Comparison of ENCODE assay signal across 22 cellular contexts in the genomic region with DNA sequence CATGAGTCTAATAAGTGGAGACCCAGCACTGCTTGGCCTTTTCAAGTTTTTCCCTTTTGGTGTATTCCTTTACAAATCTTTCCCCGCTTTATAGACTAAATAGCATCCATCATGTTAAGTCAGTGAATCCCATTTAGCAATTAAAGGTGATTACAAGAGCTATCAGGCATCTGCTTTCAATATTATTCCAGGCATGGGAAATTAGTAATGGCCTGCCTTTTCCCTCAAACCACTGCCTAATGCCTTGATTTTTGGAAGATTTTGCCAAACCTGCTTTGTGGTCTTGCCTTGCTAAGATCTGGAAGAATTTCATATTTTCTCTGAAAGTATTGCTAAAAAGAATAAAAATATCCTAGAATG.
DNase-seq lines count a peak whose midpoint lies in the region; ATAC-seq, FAIRE-seq and TF ChIP-seq lines count a peak whose summit lies in the region.
"Had no signal": no experiment of that assay in that cellular context is flagged by ENCODE, and none has a peak within 500 bp of the region (broad histone marks: within the 10 kb centered on the region; RNA-seq: fewer than 3 reads in every experiment).

No MANE protein-coding gene starts in this region.

- no peak overlapping the region for H2AK5ac ChIP-seq in IMR-90 (ENCODE audit: low read depth, low read length)

- H3K4me2 ChIP-seq in IMR-90 (ENCODE audit: low read depth, low read length) (no peak overlapping the region), astrocyte (ENCODE audit: low read length) (peak overlapping the region; percentile 24), mammary epithelial cell (ENCODE audit: insufficient read depth, low read depth, low read length) (no peak overlapping the region)

- H3K27me3 Mint-ChIP-seq in astrocyte (ENCODE audit: low read depth, unreplicated experiment) = no peaks in the 10 kb centered on the region
- H3K27me3 Mint-ChIP-seq in mesothelial cell of epicardium (ENCODE audit: low read depth) = no peaks in the 10 kb centered on the region
- H3K27me3 Mint-ChIP-seq: activated CD4-positive, alpha-beta T cell treated with anti-CD3 and anti-CD28 coated beads for 36 hours; activated naive CD4-positive, alpha-beta T cell treated with anti-CD3 and anti-CD28 coated beads, Interleukin-2, amount 10 ng/mL, durations not matched to agents 7 days and 5 days had no signal

- H3K36me3 ChIP-seq in A673 (ENCODE audit: insufficient read depth, low read length, poor library complexity, severe bottlenecking) (peaks cover 5% of the 10 kb centered on the region), IMR-90 (ENCODE audit: control insufficient read depth, insufficient read depth, low read length) (0 out of 2 replicates have a peak, but pooled peaks cover 3% of the 10 kb centered on the region), astrocyte (ENCODE audit: insufficient read depth, low read length) (no peaks in the 10 kb centered on the region), adrenal gland (replicated peaks in 1 of 2) (no peaks in the 10 kb centered on the region), mammary epithelial cell (ENCODE audit: insufficient read depth, low read length) (no peaks in the 10 kb centered on the region)
- H3K36me3 ChIP-seq: ascending aorta, gastrocnemius medialis had no signal

- no peak for FAIRE-seq in astrocyte (lab: Jason Lieb, UNC)

- H2BK20ac ChIP-seq in IMR-90 (ENCODE audit: low read depth, low read length) = no peak overlapping the region

- H3K9me3 ChIP-seq in A673 (ENCODE audit: low read depth, low read length, poor library complexity, severe bottlenecking) = peaks cover 6% of the 10 kb centered on the region
- no peaks in the 10 kb centered on the region for H3K9me3 ChIP-seq in IMR-90 (ENCODE audit: control insufficient read depth, insufficient read depth, low read length)
- no peaks in the 10 kb centered on the region for H3K9me3 ChIP-seq in astrocyte (ENCODE audit: insufficient read depth, low read depth, low read length)
- H3K9me3 ChIP-seq in adrenal gland (replicated peaks in 1 of 3) = no peaks in the 10 kb centered on the region
- no peaks in the 10 kb centered on the region for H3K9me3 ChIP-seq in mammary epithelial cell (replicated peaks; ENCODE audit: insufficient read depth, low read length)
- H3K9me3 ChIP-seq: ascending aorta, gastrocnemius medialis, lower lobe of right lung, upper lobe of left lung had no signal

- H4K91ac ChIP-seq in IMR-90 (ENCODE audit: insufficient read depth, low read depth, low read length) = no peak overlapping the region

- TF ChIP-seq CTCF in A673 (conservative IDR thresholded peaks at IDR 0.05; ENCODE audit: low read depth, low read length) = no peak
- no peak for TF ChIP-seq CTCF in IMR-90 (conservative IDR thresholded peaks at IDR 0.05; ENCODE audit: low read depth, low read length)
- TF ChIP-seq CTCF in astrocyte (IDR thresholded peaks at IDR 0.05; ENCODE audit: insufficient read depth, low read depth, low read length) = no peak
- no peak for TF ChIP-seq CTCF in mesothelial cell of epicardium (IDR thresholded peaks at IDR 0.05; ENCODE audit: unreplicated experiment)
- TF ChIP-seq CTCF in adrenal gland (IDR thresholded peaks at IDR 0.05) = no peak
- no peak for TF ChIP-seq CTCF in GM13977 (IDR thresholded peaks at IDR 0.05; ENCODE audit: extremely low read depth, insufficient read depth, missing control alignments)
- TF ChIP-seq CTCF in mammary epithelial cell (conservative IDR thresholded peaks at IDR 0.05 in 1 of 2, IDR thresholded peaks at IDR 0.05 in 1 of 2; ENCODE audit: extremely low read depth in 1 of 2, insufficient read depth in 1 of 2, low read depth in 1 of 2, low read length in 2 of 2) = no peak

- no peak overlapping the region for H3K23ac ChIP-seq in IMR-90 (ENCODE audit: low read depth, low read length)

- H4K8ac ChIP-seq in IMR-90 (ENCODE audit: low read depth in 2 of 2, low read length in 2 of 2) = no peak overlapping the region

- no peak overlapping the region for H3K4ac ChIP-seq in IMR-90 (ENCODE audit: low read depth, low read length)

- in situ Hi-C loops in IMR-90 (cut with MboI; ENCODE audit: low sequenced_read_pairs) (no loop called here), GM13977 (cut with MboI; ENCODE audit: low pct_unique_long_range_greater_than_20kb, low sequenced_read_pairs, unreplicated experiment) (no loop called here), mammary epithelial cell (cut with MboI; ENCODE audit: low sequenced_read_pairs in 2 of 2) (no loop called here)

- H3K4me1 ChIP-seq in A673 (ENCODE audit: insufficient read depth, low read length, poor library complexity, severe bottlenecking) = peaks cover 50% of the 10 kb centered on the region
- H3K4me1 ChIP-seq in IMR-90 (ENCODE audit: control insufficient read depth, insufficient read depth, low read length) = peaks cover 5% of the 10 kb centered on the region; the same call in 1 of the 2 replicates
- peaks cover 34% of the 10 kb centered on the region for H3K4me1 ChIP-seq in astrocyte (ENCODE audit: insufficient read depth, low read length)
- H3K4me1 ChIP-seq in adrenal gland (replicated peaks in 1 of 2) = peaks cover 0 to 29% of the 10 kb centered on the region in 2 donors
- H3K4me1 ChIP-seq in mammary epithelial cell (ENCODE audit: insufficient read depth, low read length) = no peaks in the 10 kb centered on the region

- peak; percentile 46 for DNase-seq in A673 (ENCODE audit: low spot score)
- no peak for DNase-seq in IMR-90
- DNase-seq in astrocyte (ENCODE audit: low read depth) = peak; percentile 66
- DNase-seq in mesothelial cell of epicardium (ENCODE audit: low spot score in 2 of 2, unreplicated experiment in 2 of 2) = no peak
- no peak for DNase-seq in adrenal gland
- no peak for DNase-seq in GM13977 (ENCODE audit: low spot score)
- DNase-seq in SIG-M5 treated with dmso at 0.1 percent for 504 hours (lab: John Stamatoyannopoulos, UW; ENCODE audit: unreplicated experiment) = no peak
- no peak for DNase-seq in mammary epithelial cell
- DNase-seq: activated naive CD4-positive, alpha-beta T cell treated with anti-CD3 and anti-CD28 coated beads, Interleukin-2, amount 10 ng/mL, durations not matched to agents 7 days and 5 days; cerebellar nuclear complex; effector CD4-positive, alpha-beta T cell; gastrocnemius medialis; islet precursor cell; lower lobe of right lung; stimulated activated CD4-positive, alpha-beta T cell treated with anti-CD3 and anti-CD28 coated beads, Interleukin-12 subunit alpha, Interleukin-12 subunit beta, amount 100 ng/mL, for 4 hours; stimulated activated CD4-positive, alpha-beta T cell treated with anti-CD3 and anti-CD28 coated beads, Interleukin-4, amount 100 ng/mL, for 4 hours; upper lobe of left lung had no signal

- H4K5ac ChIP-seq in IMR-90 (ENCODE audit: low read depth, low read length) = peak overlapping the region; percentile 22; the same call in 1 of the 2 replicates

- H3K27ac ChIP-seq in A673 (ENCODE audit: low read depth, low read length, poor library complexity, severe bottlenecking) (peak overlapping the region; percentile 86), IMR-90 (ENCODE audit: insufficient read depth, low read length) (no peak overlapping the region), astrocyte (ENCODE audit: low read depth, low read length) (peak overlapping the region; percentile 48), adrenal gland (no peak overlapping the region), mammary epithelial cell (ENCODE audit: insufficient read depth, low read depth, low read length) (no peak overlapping the region)
- H3K27ac ChIP-seq: C4-2B, gastrocnemius medialis, lower lobe of right lung had no signal

- no peaks in the 10 kb centered on the region; the same call in none of the 2 replicates for H3K9me1 ChIP-seq in IMR-90 (ENCODE audit: insufficient read depth, low read length)

- no peak overlapping the region for H3K27ac Mint-ChIP-seq in astrocyte (ENCODE audit: unreplicated experiment)
- peak overlapping the region; percentile 37 for H3K27ac Mint-ChIP-seq in mesothelial cell of epicardium
- H3K27ac Mint-ChIP-seq: activated naive CD4-positive, alpha-beta T cell treated with anti-CD3 and anti-CD28 coated beads, Interleukin-2, amount 10 ng/mL, durations not matched to agents 7 days and 5 days; activated T-cell treated with anti-CD3 and anti-CD28 coated beads, Interleukin-2, amount 50 U/mL, for 72 hours had no signal

- H3K27me3 ChIP-seq in A673 (replicated peaks; ENCODE audit: insufficient read depth, low read depth, low read length, poor library complexity) (no peaks in the 10 kb centered on the region), IMR-90 (ENCODE audit: control insufficient read depth, insufficient read depth, low read length) (no peaks in the 10 kb centered on the region), astrocyte (ENCODE audit: insufficient read depth, low read length) (no peaks in the 10 kb centered on the region), adrenal gland (no peaks in the 10 kb centered on the region), mammary epithelial cell (ENCODE audit: insufficient read depth, low read length) (no peaks in the 10 kb centered on the region)
- H3K27me3 ChIP-seq: ascending aorta, gastrocnemius medialis, upper lobe of left lung had no signal

- no peak overlapping the region for H2AFZ ChIP-seq in IMR-90 (replicated peaks; ENCODE audit: low read length, poor library complexity)
- H2AFZ ChIP-seq in astrocyte (ENCODE audit: low read depth, low read length) = no peak overlapping the region
- H2AFZ ChIP-seq in mammary epithelial cell (ENCODE audit: low read depth, low read length) = no peak overlapping the region

- no peak for TF ChIP-seq POLR2A in IMR-90 (IDR thresholded peaks at IDR 0.05; ENCODE audit: low read depth, low read length)
- no peak for TF ChIP-seq POLR2A in adrenal gland (IDR thresholded peaks at IDR 0.05)

- H3K4me3 Mint-ChIP-seq in astrocyte (ENCODE audit: unreplicated experiment) (no peak overlapping the region), mesothelial cell of epicardium (no peak overlapping the region)
- H3K4me3 Mint-ChIP-seq: activated CD4-positive, alpha-beta T cell treated with anti-CD3 and anti-CD28 coated beads for 36 hours; activated naive CD4-positive, alpha-beta T cell treated with anti-CD3 and anti-CD28 coated beads, Interleukin-2, amount 10 ng/mL, durations not matched to agents 7 days and 5 days had no signal

- H3K56ac ChIP-seq in IMR-90 (ENCODE audit: extremely low read depth, insufficient read depth, low read length) = no peak overlapping the region

- H2BK5ac ChIP-seq in IMR-90 (ENCODE audit: low read depth, low read length, poor library complexity, severe bottlenecking) = peak overlapping the region; percentile 21

- no peaks in the 10 kb centered on the region for H3K9me3 Mint-ChIP-seq in astrocyte (ENCODE audit: unreplicated experiment)
- peaks cover 15% of the 10 kb centered on the region for H3K9me3 Mint-ChIP-seq in mesothelial cell of epicardium
- H3K9me3 Mint-ChIP-seq: activated naive CD4-positive, alpha-beta T cell treated with anti-CD3 and anti-CD28 coated beads, Interleukin-2, amount 10 ng/mL, durations not matched to agents 7 days and 5 days; activated T-cell treated with anti-CD3 and anti-CD28 coated beads, Interleukin-2, amount 50 U/mL, for 72 hours had no signal

- CTCF ChIA-PET in A673 (lab: Charles Lee) = interaction anchor here (0.9 to 1.6 kb wide), 6 partner anchors 77 to 317 kb away, joined by 3 to 21 read pairs (median 5); no protein-coding TSS in a partner anchor
- CTCF ChIA-PET in IMR-90 (lab: Yijun Ruan, JAX) = interaction anchor here (0.8 to 2.9 kb wide), 8 partner anchors 31 to 317 kb away, joined by 3 to 23 read pairs (median 4); no protein-coding TSS in a partner anchor
- CTCF ChIA-PET in mammary epithelial cell (lab: Charles Lee; ENCODE audit: low non-redundant PET) = no interaction called here

- H3K4me1 Mint-ChIP-seq in astrocyte (ENCODE audit: low read depth, unreplicated experiment) = peaks cover 50% of the 10 kb centered on the region
- H3K4me1 Mint-ChIP-seq in mesothelial cell of epicardium = peaks cover 40% of the 10 kb centered on the region

- no peak for ATAC-seq in IMR-90 (ENCODE audit: low read depth)
- ATAC-seq: stimulated activated naive CD8-positive, alpha-beta T cell treated with anti-CD3 and anti-CD28 coated beads, Interleukin-15, Interleukin-2, amounts not matched to agents 100 U/mL and 50 U/mL, for 24 hours had no signal

- H3K18ac ChIP-seq in IMR-90 (ENCODE audit: low read depth, low read length) = peak overlapping the region; percentile 6; the same call in 1 of the 2 replicates

- BruUV-seq in A673 (replicated peaks; lab: Mats Ljungman, UMichigan) (TSS peak; percentile 44), IMR-90 (replicated peaks; lab: Mats Ljungman, UMichigan) (no TSS peak), mammary epithelial cell (replicated peaks; lab: Mats Ljungman, UMichigan) (no TSS peak)

- H3K79me2 ChIP-seq in astrocyte (ENCODE audit: insufficient read depth, low read length) (no peaks in the 10 kb centered on the region), mammary epithelial cell (ENCODE audit: insufficient read depth, low read length) (no peaks in the 10 kb centered on the region)

- TF ChIP-seq RAD21 in IMR-90 (IDR thresholded peaks at IDR 0.05; ENCODE audit: low read length) = no peak

- dilution Hi-C loops in IMR-90 (cut with HindIII; ENCODE audit: low sequenced_read_pairs, unreplicated experiment) = no loop called here
- dilution Hi-C loops in mammary epithelial cell (cut with HindIII; ENCODE audit: low sequenced_read_pairs) = no loop called here

- WGBS in IMR-90 (ENCODE audit: extremely low coverage in 2 of 2, insufficient read length in 1 of 2), 2 experiments = no CpG with 5 or more reads among the region's 1 CpG
- 92 to 96% (median 96%) methylated on average over 1 of the region's 1 CpG for WGBS in adrenal gland, 4 donors
- 91% methylated on average over 1 of the region's 1 CpG for WGBS in mammary epithelial cell (ENCODE audit: low coverage, missing lambda C conversion rate)

- no peak overlapping the region for H3K14ac ChIP-seq in IMR-90 (replicated peaks; ENCODE audit: low read depth, low read length)

- H3K4me3 ChIP-seq in A673 (ENCODE audit: low read depth, low read length, poor library complexity, severe bottlenecking) (no peak overlapping the region), IMR-90 (ENCODE audit: insufficient read depth, low read depth, low read length) (no peak overlapping the region), astrocyte (ENCODE audit: insufficient read depth, low read depth, low read length) (no peak overlapping the region), adrenal gland (no peak overlapping the region), mammary epithelial cell (replicated peaks in 1 of 3; ENCODE audit: insufficient read depth in 1 of 3, low read depth in 2 of 3, low read length in 3 of 3) (no peak overlapping the region)
- H3K4me3 ChIP-seq: ascending aorta, gastrocnemius medialis, lower lobe of right lung, upper lobe of left lung had no signal

- H2AK9ac ChIP-seq in IMR-90 (replicated peaks; ENCODE audit: low read depth, low read length, poor library complexity) = no peak overlapping the region

- POLR2A ChIA-PET in A673 (lab: Charles Lee; ENCODE audit: low non-redundant PET) (interaction anchor here (0.7 kb wide), 1 partner anchor 100 kb away, joined by 3 read pairs; no protein-coding TSS in a partner anchor), IMR-90 (lab: Charles Lee; ENCODE audit: unreplicated experiment) (no interaction called here)

- intact Hi-C loops in A673 (cut with micrococcal nuclease; ENCODE audit: unreplicated experiment) (loop anchor here (1.0 to 10.0 kb wide), 8 partner anchors 110 to 576 kb away; partner anchors contain the start of gene VPS13A), IMR-90 (cut with micrococcal nuclease) (loop anchor here (1.0 to 10.0 kb wide), 8 partner anchors 88 to 576 kb away; partner anchors contain the start of gene VPS13A), adrenal gland (cut with DNase I) (no loop called here), mammary epithelial cell (cut with micrococcal nuclease) (loop anchor here (1.0 to 10.0 kb wide), 7 partner anchors 54 to 374 kb away; partner anchors contain the start of gene GNAQ)

- peaks cover 4 to 8% of the 10 kb centered on the region in 2 experiments; a peak in 3 of 4 replicates for H3K79me1 ChIP-seq in IMR-90 (ENCODE audit: low read depth in 1 of 2, low read length in 2 of 2)

- H3K9ac ChIP-seq in IMR-90 (ENCODE audit: low read depth, low read length) (no peak overlapping the region), astrocyte (ENCODE audit: low read length) (peak overlapping the region; percentile 43), mammary epithelial cell (ENCODE audit: insufficient read depth, low read length) (no peak overlapping the region)

- no peak overlapping the region for H2BK15ac ChIP-seq in IMR-90 (ENCODE audit: low read depth, low read length)

- peaks cover 12% of the 10 kb centered on the region for H3K36me3 Mint-ChIP-seq in astrocyte (ENCODE audit: low read depth, unreplicated experiment)
- peaks cover 23% of the 10 kb centered on the region for H3K36me3 Mint-ChIP-seq in mesothelial cell of epicardium

- H2BK120ac ChIP-seq in IMR-90 (ENCODE audit: low read depth, low read length) = no peak overlapping the region

- H4K20me1 ChIP-seq in IMR-90 (ENCODE audit: insufficient read depth, low read length) (peaks cover 4% of the 10 kb centered on the region; the same call in 1 of the 2 replicates), astrocyte (ENCODE audit: insufficient read depth, low read length) (no peaks in the 10 kb centered on the region), mammary epithelial cell (ENCODE audit: insufficient read depth, low read length) (no peaks in the 10 kb centered on the region)

Comparison
In these comparisons a context has a peak if more than half of its experiments do, and no peak if none do; other contexts are left out.
1. DNase-seq: peak in A673 (single experiment) and astrocyte (single experiment); none in IMR-90 (single experiment), mesothelial cell of epicardium (0 of 2), adrenal gland (0 of 7), GM13977 (single experiment), SIG-M5 treated with dmso at 0.1 percent for 504 hours (single experiment) and mammary epithelial cell (single experiment).
2. H3K27ac ChIP-seq: peak in A673 (single experiment) and astrocyte (single experiment); none in IMR-90 (single experiment), adrenal gland (0 of 5) and mammary epithelial cell (single experiment).
3. intact Hi-C loops: an anchor here in A673 (1.0 to 10.0 kb wide), IMR-90 (1.0 to 10.0 kb wide) and mammary epithelial cell (1.0 to 10.0 kb wide); none called in adrenal gland.